20 cellular contexts compared by ENCODE assay signal in genomic region chr7:108653526-108653925, GRCh38.
DNase-seq lines count a peak whose midpoint lies in the region; ATAC-seq and TF ChIP-seq lines count a peak whose summit lies in the region.
"Had no signal": no experiment of that assay in that cellular context is flagged by ENCODE, and none has a peak within 500 bp of the region (broad histone marks: within the 10 kb centered on the region; RNA-seq: fewer than 3 reads in every experiment).

No MANE protein-coding gene starts in this region.

- peaks cover 11% of the 10 kb centered on the region for H3K27me3 Mint-ChIP-seq in MCF 10A (ENCODE audit: insufficient read depth, unreplicated experiment)

- H3K9me3 ChIP-seq in breast epithelium = no peaks in the 10 kb centered on the region

- no peak overlapping the region for H3K4me3 Mint-ChIP-seq in MCF 10A (ENCODE audit: unreplicated experiment)
- H3K4me3 Mint-ChIP-seq: CD14-positive monocyte, H9 had no signal

- no peaks in the 10 kb centered on the region for H3K36me3 Mint-ChIP-seq in MCF 10A (ENCODE audit: insufficient read depth, unreplicated experiment)
- H3K36me3 Mint-ChIP-seq: CD14-positive monocyte had no signal

- H3K9me3 Mint-ChIP-seq in MCF 10A (ENCODE audit: unreplicated experiment) = no peaks in the 10 kb centered on the region
- H3K9me3 Mint-ChIP-seq: H9 had no signal

- no peak overlapping the region for H3K4me3 ChIP-seq in breast epithelium
- no peak overlapping the region for H3K4me3 ChIP-seq in choroid plexus epithelial cell (ENCODE audit: low read depth, low read length)

- CTCF ChIA-PET in MCF 10A (lab: Yijun Ruan, JAX) = no interaction called here

- DNase-seq in MCF 10A (ENCODE audit: unreplicated experiment) (peak; percentile 56), breast epithelium (ENCODE audit: low spot score in 2 of 2) (no peak), choroid plexus epithelial cell (ENCODE audit: low read depth) (peak; percentile 40), iris pigment epithelial cell (ENCODE audit: low read depth) (peak; percentile 63), NCI-H2081 treated with DMSO at 0.1 percent for 48 hours (lab: John Stamatoyannopoulos, UW) (no peak), hypothalamus (lab: John Stamatoyannopoulos, UW) (no peak), NCI-H1436 (lab: John Stamatoyannopoulos, UW) (no peak)
- DNase-seq: 8988T, DMS 273 treated with DMSO at 0.1 percent for 48 hours, DND-41, H9, NCI-H1417 treated with DMSO at 0.1 percent for 48 hours, NCI-H1930, NCI-H526, PC-3, RPMI8226, SIG-M5 had no signal

- no peaks in the 10 kb centered on the region for H3K27me3 ChIP-seq in breast epithelium

- BruUV-seq in MCF 10A (replicated peaks; lab: Mats Ljungman, UMichigan) = no TSS peak

- no peak overlapping the region for H3K27ac ChIP-seq in breast epithelium
- H3K27ac ChIP-seq: HL-60 had no signal

- no peaks in the 10 kb centered on the region for H3K4me1 Mint-ChIP-seq in MCF 10A (ENCODE audit: insufficient read depth, unreplicated experiment)
- H3K4me1 Mint-ChIP-seq: CD14-positive monocyte, H9 had no signal

- ATAC-seq in HG02678 (IDR thresholded peaks at IDR 0.05; ENCODE audit: unreplicated experiment) = no peak
- ATAC-seq: PC-3 had no signal

- no peak for TF ChIP-seq CTCF in MCF 10A (IDR thresholded peaks at IDR 0.05; ENCODE audit: unreplicated experiment)
- no peak for TF ChIP-seq CTCF in breast epithelium (IDR thresholded peaks at IDR 0.05)
- TF ChIP-seq CTCF in choroid plexus epithelial cell (conservative IDR thresholded peaks at IDR 0.05; ENCODE audit: low read depth, low read length) = no peak

- intact Hi-C loops in MCF 10A (cut with micrococcal nuclease) = no loop called here
- intact Hi-C loops in breast epithelium (cut with DNase I; ENCODE audit: low total_unique reads) = no loop called here

- no peak for TF ChIP-seq POLR2A in breast epithelium (IDR thresholded peaks at IDR 0.05)

- no peaks in the 10 kb centered on the region for H3K4me1 ChIP-seq in breast epithelium

- POLR2A ChIA-PET in MCF 10A (lab: Yijun Ruan, JAX) = no interaction called here

- no peaks in the 10 kb centered on the region for H3K36me3 ChIP-seq in breast epithelium

- H3K27ac Mint-ChIP-seq in MCF 10A (ENCODE audit: low read depth, unreplicated experiment) = no peak overlapping the region
- H3K27ac Mint-ChIP-seq: H9 had no signal

Comparison
In these comparisons a context has a peak if more than half of its experiments do, and no peak if none do; other contexts are left out.
1. DNase-seq: peak in MCF 10A (single experiment), choroid plexus epithelial cell (single experiment) and iris pigment epithelial cell (single experiment); none in breast epithelium (0 of 2), NCI-H2081 treated with DMSO at 0.1 percent for 48 hours (single experiment), hypothalamus (0 of 51) and NCI-H1436 (single experiment).